Comparison of ENCODE assay signal across 28 cellular contexts in the genomic region with DNA sequence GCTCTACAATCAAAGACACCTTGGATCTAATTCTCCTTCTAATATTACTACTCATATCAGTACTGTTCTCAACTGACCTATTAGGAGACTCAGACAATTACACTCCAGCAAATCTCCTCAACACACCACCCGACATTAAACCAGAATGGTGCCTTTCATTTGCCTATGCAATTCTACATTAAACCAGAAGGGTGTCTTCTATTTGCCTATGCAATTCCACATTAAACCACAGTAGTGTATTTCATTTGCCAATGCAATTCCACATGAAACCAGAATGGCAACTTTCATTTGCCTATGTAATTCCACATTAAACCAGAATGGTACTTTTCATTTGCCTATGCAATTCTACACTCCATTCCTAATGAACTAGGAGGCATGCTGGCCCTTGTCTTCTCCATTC. TPM values are rescaled to one million over a fixed set of nuclear protein-coding genes. Genes with fewer than 3 reads are reported as not detected.
A peak's percentile ranks its signal among the peaks of the same experiment; 100 is the strongest.
DNase-seq lines count a peak whose midpoint lies in the region; TF ChIP-seq lines count a peak whose summit lies in the region.
"Had no signal": no experiment of that assay in that cellular context is flagged by ENCODE, and none has a peak within 500 bp of the region (broad histone marks: within the 10 kb centered on the region; RNA-seq: fewer than 3 reads in every experiment).

No MANE protein-coding gene starts in this region.

- no peaks in the 10 kb centered on the region for H3K9me3 Mint-ChIP-seq in chondrocyte (ENCODE audit: low read depth)
- H3K9me3 Mint-ChIP-seq in activated CD4-positive, alpha-beta memory T cell treated with anti-CD3 and anti-CD28 coated beads, Interleukin-2, amount 10 ng/mL, durations not matched to agents 7 days and 5 days: peaks cover 4% of the 10 kb centered on the region
- H3K9me3 Mint-ChIP-seq: nephron had no signal

- no peaks in the 10 kb centered on the region for H3K36me3 ChIP-seq in MM.1S (replicated peaks; ENCODE audit: insufficient read depth, low read length)
- no peaks in the 10 kb centered on the region for H3K36me3 ChIP-seq in osteoblast (ENCODE audit: insufficient read depth, low read length)
- no peaks in the 10 kb centered on the region for H3K36me3 ChIP-seq in esophagus muscularis mucosa
- H3K36me3 ChIP-seq: heart right ventricle, pancreas, tibial nerve had no signal

- H3F3A ChIP-seq in MM.1S (ENCODE audit: insufficient read depth, low read length): no peaks in the 10 kb centered on the region

- TF ChIP-seq POLR2A in esophagus muscularis mucosa (IDR thresholded peaks at IDR 0.05; ENCODE audit: low read depth): no peak

- DNase-seq in GM12864 (ENCODE audit: low read depth) (no peak), MM.1S (no peak), chondrocyte (ENCODE audit: low spot score) (no peak), osteoblast (ENCODE audit: insufficient read length, low spot score, missing footprints) (no peak), NCI-H748 (lab: John Stamatoyannopoulos, UW; ENCODE audit: unreplicated experiment) (no peak), esophagus muscularis mucosa (ENCODE audit: extremely low spot score) (no peak)
- no peak for DNase-seq in activated CD4-positive, alpha-beta memory T cell treated with anti-CD3 and anti-CD28 coated beads, Interleukin-2, amount 10 ng/mL, durations not matched to agents 7 days and 5 days
- DNase-seq: activated CD4-positive, alpha-beta T cell treated with anti-CD3 and anti-CD28 coated beads for 36 hours; activated T-cell treated with anti-CD3 and anti-CD28 coated beads for 4 hours; aorta; C1 segment of cervical spinal cord; central memory CD4-positive, alpha-beta T cell; dorsolateral prefrontal cortex; heart right ventricle; Kasumi-1; mucosa of descending colon; NCI-H1092; NCI-H2029; NCI-H446; pancreas; stimulated activated CD4-positive, alpha-beta T cell treated with anti-CD3 and anti-CD28 coated beads, Interleukin-2, amount 100 ng/mL, for 24 hours had no signal

- H3K36me3 Mint-ChIP-seq in chondrocyte (ENCODE audit: low read depth): no peaks in the 10 kb centered on the region
- peaks cover 3% of the 10 kb centered on the region for H3K36me3 Mint-ChIP-seq in activated CD4-positive, alpha-beta memory T cell treated with anti-CD3 and anti-CD28 coated beads, Interleukin-2, amount 10 ng/mL, durations not matched to agents 7 days and 5 days (ENCODE audit: low read depth)
- H3K36me3 Mint-ChIP-seq: activated naive CD8-positive, alpha-beta T cell had no signal

- peak; percentile 8 for TF ChIP-seq CTCF in GM12864 (IDR thresholded peaks at IDR 0.05; ENCODE audit: low read depth, low read length, missing control alignments)
- peak; percentile 21 for TF ChIP-seq CTCF in MM.1S (IDR thresholded peaks at IDR 0.05; ENCODE audit: low read length)
- peak; percentile 17 for TF ChIP-seq CTCF in chondrocyte (IDR thresholded peaks at IDR 0.05)
- peak; percentile 22 for TF ChIP-seq CTCF in osteoblast (IDR thresholded peaks at IDR 0.05; ENCODE audit: extremely low read depth, low read depth, low read length)
- no peak for TF ChIP-seq CTCF in esophagus muscularis mucosa (IDR thresholded peaks at IDR 0.05)

- POLR2A ChIA-PET in activated CD4-positive, alpha-beta memory T cell treated with anti-CD3 and anti-CD28 coated beads, Interleukin-2, amount 10 ng/mL, durations not matched to agents 7 days and 5 days (lab: Charles Lee): no interaction called here

- H2AFZ ChIP-seq in MM.1S (ENCODE audit: low read length) (no peak overlapping the region), osteoblast (ENCODE audit: low read length) (no peak overlapping the region)

- CTCF ChIA-PET in activated CD4-positive, alpha-beta memory T cell treated with anti-CD3 and anti-CD28 coated beads, Interleukin-2, amount 10 ng/mL, durations not matched to agents 7 days and 5 days (lab: Charles Lee): interaction anchor here (1.0 kb wide), 1 partner anchor 20 kb away, joined by 4 read pairs; no protein-coding TSS in a partner anchor

- H3K27ac ChIP-seq in MM.1S (ENCODE audit: low read length) (no peak overlapping the region), osteoblast (ENCODE audit: low read depth, low read length) (no peak overlapping the region), esophagus muscularis mucosa (replicated peaks in 1 of 4) (no peak overlapping the region)
- H3K27ac ChIP-seq: dorsolateral prefrontal cortex, heart right ventricle, pancreas, tibial nerve had no signal

- 0% methylated on average over 1 of the region's 1 CpG for WGBS in esophagus muscularis mucosa

- no peak overlapping the region for H3K9ac ChIP-seq in MM.1S (ENCODE audit: low read length)

- H3K27me3 ChIP-seq in MM.1S (replicated peaks; ENCODE audit: insufficient read depth, low read length) (no peaks in the 10 kb centered on the region), osteoblast (ENCODE audit: insufficient read depth, low read length) (no peaks in the 10 kb centered on the region), esophagus muscularis mucosa (no peaks in the 10 kb centered on the region)
- H3K27me3 ChIP-seq: dorsolateral prefrontal cortex, heart right ventricle, pancreas, tibial nerve had no signal

- intact Hi-C loops in esophagus muscularis mucosa (cut with DNase I): no loop called here

- H3K9me2 ChIP-seq in MM.1S (replicated peaks; ENCODE audit: insufficient read depth, low read length): no peaks in the 10 kb centered on the region

- H3K79me2 ChIP-seq in MM.1S (ENCODE audit: low read length) (no peaks in the 10 kb centered on the region), osteoblast (ENCODE audit: insufficient read depth, low read length) (no peaks in the 10 kb centered on the region)

- H4K20me1 ChIP-seq in MM.1S (ENCODE audit: insufficient read depth, low read length) (no peaks in the 10 kb centered on the region), osteoblast (ENCODE audit: insufficient read depth, low read length) (no peaks in the 10 kb centered on the region)

- no peaks in the 10 kb centered on the region for H3K4me1 Mint-ChIP-seq in chondrocyte (ENCODE audit: low read depth)
- peaks cover 2% of the 10 kb centered on the region for H3K4me1 Mint-ChIP-seq in activated CD4-positive, alpha-beta memory T cell treated with anti-CD3 and anti-CD28 coated beads, Interleukin-2, amount 10 ng/mL, durations not matched to agents 7 days and 5 days

- H3K27me3 Mint-ChIP-seq in chondrocyte (ENCODE audit: low read depth): no peaks in the 10 kb centered on the region
- H3K27me3 Mint-ChIP-seq in activated CD4-positive, alpha-beta memory T cell treated with anti-CD3 and anti-CD28 coated beads, Interleukin-2, amount 10 ng/mL, durations not matched to agents 7 days and 5 days: peaks cover 2% of the 10 kb centered on the region
- H3K27me3 Mint-ChIP-seq: activated CD4-positive, alpha-beta T cell treated with anti-CD3 and anti-CD28 coated beads for 36 hours; activated naive CD8-positive, alpha-beta T cell had no signal

- H3K27ac Mint-ChIP-seq in chondrocyte (ENCODE audit: unreplicated experiment): no peak overlapping the region
- no peak overlapping the region for H3K27ac Mint-ChIP-seq in activated CD4-positive, alpha-beta memory T cell treated with anti-CD3 and anti-CD28 coated beads, Interleukin-2, amount 10 ng/mL, durations not matched to agents 7 days and 5 days
- H3K27ac Mint-ChIP-seq: activated CD4-positive, alpha-beta T cell treated with anti-CD3 and anti-CD28 coated beads for 36 hours; activated naive CD8-positive, alpha-beta T cell; nephron had no signal

- no peak overlapping the region for H3K4me3 Mint-ChIP-seq in chondrocyte (ENCODE audit: unreplicated experiment)
- no peak overlapping the region for H3K4me3 Mint-ChIP-seq in activated CD4-positive, alpha-beta memory T cell treated with anti-CD3 and anti-CD28 coated beads, Interleukin-2, amount 10 ng/mL, durations not matched to agents 7 days and 5 days
- H3K4me3 Mint-ChIP-seq: activated CD4-positive, alpha-beta T cell treated with anti-CD3 and anti-CD28 coated beads for 36 hours; activated naive CD8-positive, alpha-beta T cell; nephron had no signal

- no peak overlapping the region for H3K4me3 ChIP-seq in GM12864 (ENCODE audit: low read depth, low read length)
- no peak overlapping the region for H3K4me3 ChIP-seq in MM.1S (ENCODE audit: low read length)
- no peak overlapping the region for H3K4me3 ChIP-seq in osteoblast (ENCODE audit: insufficient read depth, low read length)
- H3K4me3 ChIP-seq in esophagus muscularis mucosa: no peak overlapping the region
- H3K4me3 ChIP-seq: dorsolateral prefrontal cortex, GM12878, heart right ventricle, lung, mucosa of descending colon, pancreas, tibial nerve had no signal

- H3K4me2 ChIP-seq in MM.1S (ENCODE audit: low read depth, low read length) (no peak overlapping the region), osteoblast (ENCODE audit: insufficient read depth, low read length) (no peak overlapping the region)

- H3K9me3 ChIP-seq in MM.1S (replicated peaks; ENCODE audit: insufficient read depth, low read length) (no peaks in the 10 kb centered on the region), osteoblast (ENCODE audit: low read depth, low read length) (no peaks in the 10 kb centered on the region), esophagus muscularis mucosa (no peaks in the 10 kb centered on the region)
- H3K9me3 ChIP-seq: heart right ventricle, mucosa of descending colon, pancreas, tibial nerve had no signal

- H3K4me1 ChIP-seq in MM.1S (ENCODE audit: low read length) (no peaks in the 10 kb centered on the region), osteoblast (ENCODE audit: insufficient read depth, low read length) (no peaks in the 10 kb centered on the region), esophagus muscularis mucosa (peaks cover 0 to 4% (median 2%) of the 10 kb centered on the region in 4 donors)
- H3K4me1 ChIP-seq: pancreas had no signal

- no peak for TF ChIP-seq EP300 in esophagus muscularis mucosa (IDR thresholded peaks at IDR 0.05)

RNA-seq across cellular contexts. Expression of gene APOL3, which starts 15.3 kb away (rescaled TPM):
- total RNA-seq in chondrocyte (2.3 to 5.9 TPM (median 3.4 TPM) in 3 replicates), osteoblast (12.1 and 13.8 TPM in 2 replicates), esophagus muscularis mucosa (10 to 100 TPM; 36.5 to 76.3 (median 52.8) TPM)
- total RNA-seq in activated CD4-positive, alpha-beta memory T cell treated with anti-CD3 and anti-CD28 coated beads, Interleukin-2, amount 10 ng/mL, durations not matched to agents 7 days and 5 days: 100 to 1,000 TPM; 119 to 121 TPM

RNA-seq across cellular contexts. Expression of gene APOL4, which starts 25.7 kb away (rescaled TPM):
- total RNA-seq in chondrocyte: 0.12 TPM in 1 of 3 replicates, not detected in the others
- 2.9 and 4.4 TPM in 2 replicates for total RNA-seq in osteoblast
- total RNA-seq in activated CD4-positive, alpha-beta memory T cell treated with anti-CD3 and anti-CD28 coated beads, Interleukin-2, amount 10 ng/mL, durations not matched to agents 7 days and 5 days: 1 to 10 TPM; 7.5 to 7.6 TPM
- 10 to 100 TPM in 1 of 4 donors, 1 to 10 TPM in 2, under 1 TPM in 1; 0.19 to 24.7 (median 1.6) TPM for total RNA-seq in esophagus muscularis mucosa
- total RNA-seq: Daoy, GM12878, OCI-LY7 had no signal

Comparison
In these comparisons a context has a peak if more than half of its experiments do, and no peak if none do; other contexts are left out.
1. CTCF ChIP-seq: peak in GM12864 (single experiment), MM.1S (single experiment), chondrocyte (single experiment) and osteoblast (single experiment); none in esophagus muscularis mucosa (0 of 3).